Comparison of ENCODE assay signal across 8 cellular contexts in genomic region chr3:184811999-184812844, GRCh38. TPM values are rescaled to one million over a fixed set of nuclear protein-coding genes. Genes with fewer than 3 reads are reported as not detected.
DNase-seq lines count a peak whose midpoint lies in the region; ATAC-seq and TF ChIP-seq lines count a peak whose summit lies in the region.

VPS8 (plus strand) TSS chr3:184812166; CDS start chr3:184824633, 12,467 bp downstream.

- H3K79me2 ChIP-seq in GM23338 (replicated peaks; ENCODE audit: insufficient read depth), result peaks cover 31% of the 10 kb centered on the region

- H2AFZ ChIP-seq in GM23338, result peak within 1 kb of the TSS; percentile 99

- H3K9me3 Mint-ChIP-seq in GM23338, result peaks cover 3% of the 10 kb centered on the region; the same call in 2 of the 3 replicates
- H3K9me3 Mint-ChIP-seq in natural killer cell, result no peaks in the 10 kb centered on the region

- peak within 1 kb of the TSS; percentile 96 for H3K4me2 ChIP-seq in GM23338

- no peaks in the 10 kb centered on the region for H3F3A ChIP-seq in GM23338 (replicated peaks; ENCODE audit: low read depth)

- H3K27ac Mint-ChIP-seq in GM23338 (peak within 1 kb of the TSS; percentile 87), natural killer cell (peak within 1 kb of the TSS; percentile 84 to 95)

- no peaks in the 10 kb centered on the region for H4K20me1 ChIP-seq in GM23338 (replicated peaks; ENCODE audit: insufficient read depth)

- no peaks in the 10 kb centered on the region for H3K9me2 ChIP-seq in GM23338 (ENCODE audit: insufficient read depth)

- intact Hi-C loops in natural killer cell (cut with micrococcal nuclease), result no loop called here

- peaks cover 6% of the 10 kb centered on the region; the same call in 1 of the 2 replicates for H3K4me1 ChIP-seq in GM23338 (ENCODE audit: insufficient read depth)

- peak; percentile 96 for DNase-seq in EL
- DNase-seq in GM23338 (ENCODE audit: low spot score), result peak; percentile 97
- peak; percentile 90 for DNase-seq in LHCN-M2 (ENCODE audit: low read depth)
- DNase-seq in RPMI7951 (ENCODE audit: low read depth), result peak; percentile 94
- peak; percentile 92 to 95 for DNase-seq in activated T-helper 1 cell treated with anti-CD3 and anti-CD28 coated beads, Interleukin-2, amount 50 U/mL, for 16 hours (ENCODE audit: low read depth in 1 of 2, low spot score in 1 of 2)
- DNase-seq in fibroblast of mammary gland (ENCODE audit: low read depth), result peak; percentile 93
- peak; percentile 96 for DNase-seq in natural killer cell
- peak; percentile 96 for DNase-seq in stimulated activated naive CD4-positive, alpha-beta T cell treated with Interleukin-2 at 50 U/mL for 16 hours (lab: John Stamatoyannopoulos, UW)

- peaks cover 6% of the 10 kb centered on the region for H3K27me3 Mint-ChIP-seq in GM23338 (ENCODE audit: insufficient read depth, low read depth, poor library complexity)
- H3K27me3 Mint-ChIP-seq in natural killer cell (ENCODE audit: low read depth in 2 of 2), result peaks cover 0 to 6% of the 10 kb centered on the region in 2 donors

- H3K4me3 Mint-ChIP-seq in GM23338 (peak within 1 kb of the TSS; percentile 99), natural killer cell (peak within 1 kb of the TSS; percentile 91)

- H3K36me3 Mint-ChIP-seq in GM23338 (ENCODE audit: low read depth), result no peaks in the 10 kb centered on the region; the same call in 2 of the 3 replicates
- no peaks in the 10 kb centered on the region for H3K36me3 Mint-ChIP-seq in natural killer cell

- H3K27ac ChIP-seq in GM23338 (ENCODE audit: low read depth), result no peak within 1 kb of the TSS

- H3K4me1 Mint-ChIP-seq in GM23338 (peaks cover 7% of the 10 kb centered on the region; the same call in 2 of the 3 replicates), natural killer cell (peaks cover 26 to 53% of the 10 kb centered on the region in 2 donors)

- H3K36me3 ChIP-seq in GM23338 (ENCODE audit: insufficient read depth), result no peaks in the 10 kb centered on the region

- ATAC-seq in GM23338, result peak; percentile 93
- peak; percentile 93 to 98 (median 95) for ATAC-seq in natural killer cell

- H3K4me3 ChIP-seq in GM23338 (peak within 1 kb of the TSS; percentile 93), fibroblast of mammary gland (ENCODE audit: control insufficient read depth, low read depth, low read length) (peak within 1 kb of the TSS; percentile 88)

- no peaks in the 10 kb centered on the region for H3K27me3 ChIP-seq in GM23338 (ENCODE audit: insufficient read depth)

- TF ChIP-seq CTCF in GM23338 (conservative IDR thresholded peaks at IDR 0.05; ENCODE audit: low read depth in 2 of 2) (peak; percentile 48 to 65), fibroblast of mammary gland (conservative IDR thresholded peaks at IDR 0.05; ENCODE audit: control insufficient read depth, insufficient read depth, low read depth, low read length) (peak; percentile 36), natural killer cell (IDR thresholded peaks at IDR 0.05) (peak; percentile 33)

TF ChIP-seq in GM23338, 12 proteins besides CTCF, POLR2A, EP300 and RAD21:
- peak; percentile 92 for TF ChIP-seq POLR2AphosphoS5 (IDR thresholded peaks at IDR 0.05; ENCODE audit: low read depth)
- no peak for TF ChIP-seq EZH2phosphoT487 (IDR thresholded peaks at IDR 0.05; ENCODE audit: unreplicated experiment)
- TF ChIP-seq STAT1 (IDR thresholded peaks at IDR 0.05; ENCODE audit: unreplicated experiment), result no peak
- TF ChIP-seq REST (IDR thresholded peaks at IDR 0.05; ENCODE audit: unreplicated experiment), result no peak
- no peak for TF ChIP-seq JUNB (IDR thresholded peaks at IDR 0.05; ENCODE audit: unreplicated experiment)

RNA-seq across cellular contexts. Expression of gene VPS8, which starts in this region (rescaled TPM):
- total RNA-seq in GM23338 (2014; rRNA removed; shearing (Covaris generic)), result 29.5 and 45.5 TPM in 2 replicates
- 12.3 and 17.3 TPM in 2 replicates for polyA plus RNA-seq in GM23338 (2016; fragmentation: Nextera tagmentation; extraction: Ambion mirVana)
- 29.4 and 43.5 TPM in 2 replicates for total RNA-seq in LHCN-M2 (2014; rRNA removed)
- polyA plus RNA-seq in LHCN-M2 (2012), result 10.8 TPM
- 22.0 and 30.8 TPM in 2 replicates for total RNA-seq in RPMI7951 (2014; rRNA removed; shearing (Covaris generic))
- 100 to 1,000 TPM in 2 of 3 donors, 10 to 100 TPM in 1; 89.3 to 127 (median 115) TPM for total RNA-seq in natural killer cell
